15 cellular contexts compared by ENCODE assay signal in the genomic region with DNA sequence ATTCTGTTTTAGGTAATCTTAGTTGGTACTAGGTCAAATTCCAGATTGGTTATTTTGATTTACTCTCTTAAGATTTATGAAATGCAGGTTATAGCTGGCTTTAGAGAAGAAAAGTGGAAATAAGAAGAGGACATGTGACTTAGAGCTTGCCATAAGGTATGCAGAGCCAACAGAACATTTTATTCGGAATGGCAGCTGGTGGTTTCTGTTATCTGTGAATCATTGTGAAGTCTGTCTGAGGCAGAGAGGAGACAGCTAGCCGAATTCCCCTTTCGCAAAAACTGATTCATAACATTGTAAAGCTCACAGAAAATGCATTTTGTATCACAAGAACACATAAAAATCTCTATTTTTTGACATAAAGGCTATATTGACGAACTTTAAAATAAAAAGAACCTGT.
DNase-seq lines count a peak whose midpoint lies in the region; ATAC-seq, FAIRE-seq and TF ChIP-seq lines count a peak whose summit lies in the region.
"Had no signal": no experiment of that assay in that cellular context is flagged by ENCODE, and none has a peak within 500 bp of the region (broad histone marks: within the 10 kb centered on the region; RNA-seq: fewer than 3 reads in every experiment).

No MANE protein-coding gene starts in this region.

- in situ Hi-C loops in GM12878 (cut with MboI), result no loop called here

- CTCF ChIA-PET in AG04449 (lab: Yijun Ruan, JAX), result interaction anchor here (0.9 to 1.6 kb wide), 6 partner anchors 9 to 201 kb away, joined by 3 to 4 read pairs (median 3); no protein-coding TSS in a partner anchor
- CTCF ChIA-PET in GM12878 (lab: Yijun Ruan, JAX), result interaction anchor here (1.0 to 2.3 kb wide), 4 partner anchors 10 to 17 kb away, joined by 3 to 7 read pairs (median 6); no protein-coding TSS in a partner anchor

- RAD21 ChIA-PET in GM12878 (lab: Charles Lee; ENCODE audit: unreplicated experiment), result interaction anchor here (1.3 kb wide), 1 partner anchor 185 kb away, joined by 3 read pairs; no protein-coding TSS in a partner anchor

- H4K20me1 ChIP-seq in GM12878 (ENCODE audit: control insufficient read depth, insufficient read depth), result no peaks in the 10 kb centered on the region
- H4K20me1 ChIP-seq: BLaER1 treated with 17β-estradiol and CSF1 and Interleukin-3, amounts not matched to agents 10 nM and 100 nM had no signal

- no peak overlapping the region for H2AFZ ChIP-seq in GM12878 (ENCODE audit: control insufficient read depth, low read depth, low read length)

- H3K36me3 ChIP-seq in GM12878 (ENCODE audit: control insufficient read depth in 2 of 2, insufficient read depth in 2 of 2, low read length in 1 of 2) (no peaks in the 10 kb centered on the region), left lung (no peaks in the 10 kb centered on the region)
- H3K36me3 ChIP-seq: gastroesophageal sphincter had no signal

- H3K79me2 ChIP-seq in GM12878 (ENCODE audit: control insufficient read depth, insufficient read depth, low read length), result no peaks in the 10 kb centered on the region

- no peak for TF ChIP-seq POLR2A in GM12878 (IDR thresholded peaks at IDR 0.05; ENCODE audit: low read depth, low read length)

- no peak for FAIRE-seq in GM12878 (lab: Jason Lieb, UNC)
- FAIRE-seq: TTC549 had no signal

- TF ChIP-seq EP300 in GM12878 (IDR thresholded peaks at IDR 0.05; ENCODE audit: borderline replicate concordance in 1 of 2, control insufficient read depth in 1 of 2, low read depth in 2 of 2, low read length in 2 of 2), result no peak

- no peak for TF ChIP-seq RAD21 in GM12878 (IDR thresholded peaks at IDR 0.05; ENCODE audit: insufficient read depth, low read depth, low read length)

- WGBS in GM12878 (ENCODE audit: insufficient coverage, insufficient replicate concordance, low lambda C conversion rate, missing lambda C conversion rate), result 82% methylated on average over 4 of the region's 4 CpGs

- no peak overlapping the region for H3K9ac ChIP-seq in GM12878 (ENCODE audit: control insufficient read depth, insufficient read depth, low read length)
- H3K9ac ChIP-seq: BLaER1 treated with 17β-estradiol and CSF1 and Interleukin-3, amounts not matched to agents 10 nM and 100 nM had no signal

- BruUV-seq in GM12878 (replicated peaks; lab: Mats Ljungman, UMichigan), result no TSS peak

- intact Hi-C loops in GM12878 (cut with micrococcal nuclease; ENCODE audit: unreplicated experiment) (no loop called here), left lung (cut with DNase I) (no loop called here)

- SMC1A ChIA-PET in GM12878 (lab: Charles Lee; ENCODE audit: uncharacterized antibody, unreplicated experiment), result interaction anchor here (0.8 to 1.8 kb wide), 8 partner anchors 10 to 93 kb away, joined by 3 to 7 read pairs (median 4); no protein-coding TSS in a partner anchor

- POLR2A ChIA-PET in AG04449 (lab: Yijun Ruan, JAX) (interaction anchor here (0.8 to 1.0 kb wide), 2 partner anchors 14 to 94 kb away, joined by 3 read pairs; no protein-coding TSS in a partner anchor), GM12878 (lab: Charles Lee) (interaction anchor here (0.6 kb wide), 1 partner anchor 200 kb away, joined by 4 read pairs; no protein-coding TSS in a partner anchor)

- H3K4me1 ChIP-seq in GM12878 (ENCODE audit: control insufficient read depth, insufficient read depth, low read length) (peaks cover 12% of the 10 kb centered on the region), left lung (no peaks in the 10 kb centered on the region)

- peak; percentile 63 for DNase-seq in AG04449 (ENCODE audit: low read depth, low spot score)
- DNase-seq in M059J (ENCODE audit: low read depth), result peak; percentile 87
- no peak for DNase-seq in GM12878 (ENCODE audit: low read depth, low spot score)
- DNase-seq in left lung, result no peak
- DNase-seq in activated T-cell treated with anti-CD3 and anti-CD28 coated beads, Interleukin-2, amount 50 U/mL, for 1 hour, result no peak
- DNase-seq in DMS114 treated with DMSO at 0.1 percent for 48 hours (lab: John Stamatoyannopoulos, UW; ENCODE audit: unreplicated experiment), result no peak
- DNase-seq: activated T-cell treated with anti-CD3 and anti-CD28 coated beads, Interleukin-2, amount 50 U/mL, for 24 hours; caudate nucleus; NK-92 treated with Interleukin-12 subunit alpha and Interleukin-12 subunit beta, amount 100 ng/mL, for 24 hours; stimulated activated CD8-positive, alpha-beta memory T cell treated with anti-CD3 and anti-CD28 coated beads, Interleukin-4, amount 100 ng/mL, for 48 hours had no signal

- H3K4me3 ChIP-seq in AG04449 (ENCODE audit: low read depth, low read length) (no peak overlapping the region), GM12878 (no peak overlapping the region), left lung (no peak overlapping the region)
- H3K4me3 ChIP-seq: BLaER1 treated with 17β-estradiol and CSF1 and Interleukin-3, amounts not matched to agents 10 nM and 100 nM; gastroesophageal sphincter had no signal

- no peaks in the 10 kb centered on the region for H3K27me3 ChIP-seq in GM12878 (replicated peaks in 1 of 2; ENCODE audit: control insufficient read depth in 2 of 2, insufficient read depth in 2 of 2, low read length in 1 of 2)
- H3K27me3 ChIP-seq in left lung, result no peaks in the 10 kb centered on the region
- H3K27me3 ChIP-seq: BLaER1 treated with 17β-estradiol and CSF1 and Interleukin-3, amounts not matched to agents 10 nM and 100 nM; gastroesophageal sphincter had no signal

- no peak overlapping the region for H3K27ac ChIP-seq in GM12878 (ENCODE audit: control insufficient read depth, insufficient read depth)
- peak overlapping the region in 1 of 2 donors; percentile 16 for H3K27ac ChIP-seq in left lung
- H3K27ac ChIP-seq: BLaER1 treated with 17β-estradiol and CSF1 and Interleukin-3, amounts not matched to agents 10 nM and 100 nM had no signal

- no peak overlapping the region for H3K4me2 ChIP-seq in GM12878 (ENCODE audit: control insufficient read depth, insufficient read depth)
- H3K4me2 ChIP-seq: BLaER1 treated with 17β-estradiol and CSF1 and Interleukin-3, amounts not matched to agents 10 nM and 100 nM had no signal

- H3K9me3 ChIP-seq in GM12878 (replicated peaks; ENCODE audit: control insufficient read depth, insufficient read depth, low read length) (no peaks in the 10 kb centered on the region), left lung (no peaks in the 10 kb centered on the region)
- H3K9me3 ChIP-seq: BLaER1 treated with 17β-estradiol and CSF1 and Interleukin-3, amounts not matched to agents 10 nM and 100 nM; gastroesophageal sphincter had no signal

- TF ChIP-seq CTCF in AG04449 (IDR thresholded peaks at IDR 0.05; ENCODE audit: insufficient read depth, low read length, missing control alignments) (no peak), GM12878 (IDR thresholded peaks at IDR 0.05 in 2 of 3, conservative IDR thresholded peaks at IDR 0.05 in 1 of 3; ENCODE audit: control insufficient read depth in 2 of 3, extremely low read depth in 1 of 3, insufficient read depth in 1 of 3, low read depth in 3 of 3, low read length in 3 of 3) (no peak), left lung (IDR thresholded peaks at IDR 0.05) (no peak)

- ATAC-seq in GM12878 (no peak), left lung (peak; percentile 55), GM21367 (IDR thresholded peaks at IDR 0.05; ENCODE audit: unreplicated experiment) (no peak), GM19463 (IDR thresholded peaks at IDR 0.05; ENCODE audit: unreplicated experiment) (no peak)
- ATAC-seq: gastroesophageal sphincter had no signal

TF ChIP-seq in GM12878, 131 proteins besides CTCF, POLR2A, EP300 and RAD21:
- no peak for TF ChIP-seq JUND (IDR thresholded peaks at IDR 0.05; ENCODE audit: low read depth, low read length)
- TF ChIP-seq ZNF24 (IDR thresholded peaks at IDR 0.05), result no peak
- 0 out of 2 replicates have a peak, but pooled peaks have one; percentile 7 for TF ChIP-seq JUNB (IDR thresholded peaks at IDR 0.05)
- no peak for TF ChIP-seq SMAD1 (IDR thresholded peaks at IDR 0.05; ENCODE audit: low read depth, partially characterized antibody)
TF ChIP-seq in GM12878: peak in this region for 1.

Comparison
In these comparisons a context has a peak if more than half of its experiments do, and no peak if none do; other contexts are left out.
1. DNase-seq: peak in AG04449 (single experiment) and M059J (single experiment); none in GM12878 (single experiment), left lung (0 of 2), activated T-cell treated with anti-CD3 and anti-CD28 coated beads, Interleukin-2, amount 50 U/mL, for 1 hour (single experiment) and DMS114 treated with DMSO at 0.1 percent for 48 hours (single experiment).